24 cellular contexts compared by ENCODE assay signal in the genomic region with DNA sequence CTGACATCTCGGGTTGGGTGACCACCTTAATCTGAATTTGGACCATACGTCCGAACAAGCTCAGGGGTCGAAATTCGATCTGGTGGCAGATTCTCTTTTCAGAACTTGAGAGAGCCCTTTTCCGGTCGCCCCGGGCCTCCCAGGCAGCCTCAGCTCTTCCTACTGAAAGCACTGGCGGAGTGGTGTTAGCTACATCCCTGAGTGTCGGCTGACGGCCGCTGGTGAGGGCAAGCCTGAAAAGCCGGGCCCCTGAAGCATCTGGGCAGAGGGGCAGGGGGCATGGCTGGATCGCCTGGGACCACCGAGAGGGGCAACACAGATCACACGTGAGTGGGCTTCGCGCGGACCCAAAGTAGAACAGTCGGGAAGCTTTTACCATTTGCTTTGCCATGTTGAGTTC.
DNase-seq lines count a peak whose midpoint lies in the region; ATAC-seq and TF ChIP-seq lines count a peak whose summit lies in the region.
"Had no signal": no experiment of that assay in that cellular context is flagged by ENCODE, and none has a peak within 500 bp of the region (broad histone marks: within the 10 kb centered on the region; RNA-seq: fewer than 3 reads in every experiment).

No MANE protein-coding gene starts in this region.

- in situ Hi-C loops in gastrocnemius medialis (cut with MboI; ENCODE audit: low sequenced_read_pairs in 4 of 4): no loop called here

- H2BK120ac ChIP-seq in H9 (ENCODE audit: low read depth, low read length, poor library complexity, severe bottlenecking): no peak overlapping the region

- H4K91ac ChIP-seq in H9 (ENCODE audit: insufficient read length, low read depth, low read length): no peak overlapping the region

- H3K27me3 ChIP-seq in CD4-positive, alpha-beta T cell (ENCODE audit: control insufficient read depth, insufficient read depth, low read length): no peaks in the 10 kb centered on the region
- H3K27me3 ChIP-seq in H9 (ENCODE audit: insufficient read depth, low read length): no peaks in the 10 kb centered on the region
- no peaks in the 10 kb centered on the region for H3K27me3 ChIP-seq in gastrocnemius medialis
- H3K27me3 ChIP-seq: breast epithelium, left lung, SJSA1 had no signal

- no peak overlapping the region for H3K27ac ChIP-seq in CD4-positive, alpha-beta T cell (ENCODE audit: low read depth, low read length)
- H3K27ac ChIP-seq in H9 (ENCODE audit: insufficient read length, low read depth, low read length) (no peak overlapping the region), gastrocnemius medialis (peak overlapping the region in 3 of 4 donors; percentile 57 to 84 (median 79))
- H3K27ac ChIP-seq: left lung, SJSA1 had no signal

- H2BK12ac ChIP-seq in H9 (ENCODE audit: insufficient read length, low read depth, low read length): no peak overlapping the region

- H3T11ph ChIP-seq in H9 (ENCODE audit: low read length): no peak overlapping the region

- H2BK20ac ChIP-seq in H9 (ENCODE audit: low read depth, low read length, poor library complexity, severe bottlenecking): no peak overlapping the region

- H3K9me3 ChIP-seq in CD4-positive, alpha-beta T cell (ENCODE audit: control insufficient read depth, low read length): no peaks in the 10 kb centered on the region
- H3K9me3 ChIP-seq in H9 (ENCODE audit: control insufficient read depth, low read depth, low read length): no peaks in the 10 kb centered on the region
- no peaks in the 10 kb centered on the region for H3K9me3 ChIP-seq in gastrocnemius medialis
- H3K9me3 ChIP-seq: left lung, SJSA1 had no signal

- POLR2A ChIA-PET in CD4-positive, alpha-beta T cell (lab: Charles Lee): no interaction called here

- peak overlapping the region; percentile 18 for H3K27ac Mint-ChIP-seq in CD4-positive, alpha-beta T cell
- H3K27ac Mint-ChIP-seq in H9 (peak overlapping the region; percentile 90 to 94 (median 92); a peak in 5 of 7 replicates), endothelial cell (ENCODE audit: unreplicated experiment) (peak overlapping the region; percentile 16), Calu3 (ENCODE audit: unreplicated experiment) (no peak overlapping the region)
- H3K27ac Mint-ChIP-seq: activated CD4-positive, alpha-beta memory T cell treated with anti-CD3 and anti-CD28 coated beads, Interleukin-2, amount 10 ng/mL, durations not matched to agents 7 days and 5 days had no signal

- intact Hi-C loops in CD4-positive, alpha-beta T cell (cut with DNase I, micrococcal nuclease): no loop called here
- intact Hi-C loops in gastrocnemius medialis (cut with DNase I; ENCODE audit: low total_unique reads) (no loop called here), Calu3 (cut with micrococcal nuclease; ENCODE audit: unreplicated experiment) (no loop called here)

- H3K9ac ChIP-seq in H9 (ENCODE audit: extremely low read depth, insufficient read length, low read length): no peak overlapping the region

- H3K36me3 ChIP-seq in gastrocnemius medialis: peaks cover 0 to 48% of the 10 kb centered on the region in 2 donors

- H2BK15ac ChIP-seq in H9 (ENCODE audit: low read depth, low read length): no peak overlapping the region

- no peak overlapping the region for H3K4me3 Mint-ChIP-seq in CD4-positive, alpha-beta T cell
- H3K4me3 Mint-ChIP-seq in H9 (no peak overlapping the region), endothelial cell (ENCODE audit: unreplicated experiment) (peak overlapping the region; percentile 54), Calu3 (ENCODE audit: low read depth, unreplicated experiment) (no peak overlapping the region)
- H3K4me3 Mint-ChIP-seq: activated CD4-positive, alpha-beta memory T cell treated with anti-CD3 and anti-CD28 coated beads, Interleukin-2, amount 10 ng/mL, durations not matched to agents 7 days and 5 days had no signal

- H4K8ac ChIP-seq in H9 (replicated peaks; ENCODE audit: insufficient read length, low read depth, low read length): no peak overlapping the region

- no peaks in the 10 kb centered on the region; the same call in 1 of the 2 replicates for H3K79me2 ChIP-seq in H9 (ENCODE audit: insufficient read depth, low read length)

- H3K79me1 ChIP-seq in H9 (ENCODE audit: insufficient read depth, low read depth, low read length, poor library complexity, severe bottlenecking): no peaks in the 10 kb centered on the region

- peak in 1 of 10 experiments; percentile 30 for DNase-seq in CD4-positive, alpha-beta T cell
- no peak for DNase-seq in H9
- no peak for DNase-seq in endothelial cell (ENCODE audit: low spot score)
- DNase-seq in gastrocnemius medialis: no peak
- DNase-seq in NCI-H345 (lab: John Stamatoyannopoulos, UW): no peak
- DNase-seq in effector CD8-positive, alpha-beta T cell (lab: John Stamatoyannopoulos, UW): no peak
- no peak for DNase-seq in Calu3
- DNase-seq: activated CD4-positive, alpha-beta memory T cell treated with anti-CD3 and anti-CD28 coated beads, Interleukin-2, amount 10 ng/mL, durations not matched to agents 7 days and 5 days; activated CD4-positive, CD25-positive, alpha-beta regulatory T cell treated with anti-CD3 and anti-CD28 coated beads, Interleukin-2, amount 50 U/mL, for 72 hours; activated naive CD4-positive, alpha-beta T cell; C1 segment of cervical spinal cord; DND-41; HCEC 1CT; hippocampal formation; KG1; left lung; MM.1S; NCI-H2029; NCI-H226; NCI-H82; T-helper 1 cell; trophoblast cell had no signal

- H3K14ac ChIP-seq in H9 (ENCODE audit: insufficient read depth, low read length): no peak overlapping the region

- no peak overlapping the region for H2BK5ac ChIP-seq in H9 (ENCODE audit: insufficient read length, low read length)

- no peak overlapping the region for H2AK5ac ChIP-seq in H9 (ENCODE audit: insufficient read length, low read length)

- H3K4me1 ChIP-seq in H9 (ENCODE audit: insufficient read depth, low read length) (no peaks in the 10 kb centered on the region), gastrocnemius medialis (peaks cover 0 to 14% of the 10 kb centered on the region in 2 donors)
- H3K4me1 ChIP-seq: breast epithelium, SJSA1 had no signal

- H3K36me3 Mint-ChIP-seq in CD4-positive, alpha-beta T cell (ENCODE audit: low read depth): peaks cover 71% of the 10 kb centered on the region
- H3K36me3 Mint-ChIP-seq in H9 (ENCODE audit: insufficient read depth in 1 of 3, low read depth in 3 of 3): peaks cover 24 to 56% (median 48%) of the 10 kb centered on the region in 3 experiments; a peak in 6 of 7 replicates
- peaks cover 44% of the 10 kb centered on the region for H3K36me3 Mint-ChIP-seq in endothelial cell (ENCODE audit: low read depth, unreplicated experiment)
- peaks cover 31% of the 10 kb centered on the region for H3K36me3 Mint-ChIP-seq in Calu3 (ENCODE audit: insufficient read depth, unreplicated experiment)

- no peak for ATAC-seq in CD4-positive, alpha-beta T cell (ENCODE audit: poor library complexity)
- no peak for ATAC-seq in gastrocnemius medialis
- ATAC-seq: left lung had no signal

- no CpG with 5 or more reads among the region's 20 CpGs for WGBS in H9 (ENCODE audit: extremely low coverage, insufficient read length, low lambda C conversion rate)

- no peaks in the 10 kb centered on the region for H3K27me3 Mint-ChIP-seq in CD4-positive, alpha-beta T cell
- H3K27me3 Mint-ChIP-seq in H9 (ENCODE audit: low read depth) (peaks cover 2% of the 10 kb centered on the region; the same call in 1 of the 2 replicates), endothelial cell (ENCODE audit: unreplicated experiment) (peaks cover 21% of the 10 kb centered on the region), Calu3 (ENCODE audit: unreplicated experiment) (no peaks in the 10 kb centered on the region)
- H3K27me3 Mint-ChIP-seq: activated CD4-positive, alpha-beta memory T cell treated with anti-CD3 and anti-CD28 coated beads, Interleukin-2, amount 10 ng/mL, durations not matched to agents 7 days and 5 days had no signal

- no peaks in the 10 kb centered on the region for H3K9me3 Mint-ChIP-seq in CD4-positive, alpha-beta T cell
- H3K9me3 Mint-ChIP-seq in H9 (no peaks in the 10 kb centered on the region), endothelial cell (ENCODE audit: unreplicated experiment) (no peaks in the 10 kb centered on the region), Calu3 (ENCODE audit: low read depth, unreplicated experiment) (no peaks in the 10 kb centered on the region)
- H3K9me3 Mint-ChIP-seq: activated CD4-positive, alpha-beta memory T cell treated with anti-CD3 and anti-CD28 coated beads, Interleukin-2, amount 10 ng/mL, durations not matched to agents 7 days and 5 days had no signal

- H3K4me2 ChIP-seq in H9 (ENCODE audit: insufficient read depth, insufficient read length, low read length): no peak overlapping the region

- no peak overlapping the region for H3K23ac ChIP-seq in H9 (ENCODE audit: insufficient read length, low read depth, low read length)

- H3K4ac ChIP-seq in H9 (ENCODE audit: low read depth, low read length): no peak overlapping the region

- CTCF ChIA-PET in CD4-positive, alpha-beta T cell (lab: Charles Lee): no interaction called here
- CTCF ChIA-PET in Calu3 (lab: Charles Lee): interaction anchor here (1.2 kb wide), 1 partner anchor 19 kb away, joined by 3 read pairs; no protein-coding TSS in a partner anchor

- no peak for TF ChIP-seq POLR2A in gastrocnemius medialis (IDR thresholded peaks at IDR 0.05)

- no peak overlapping the region for H3K4me3 ChIP-seq in gastrocnemius medialis
- H3K4me3 ChIP-seq: breast epithelium, left lung, SJSA1 had no signal

- H3K4me1 Mint-ChIP-seq in CD4-positive, alpha-beta T cell (ENCODE audit: low read depth): peaks cover 6% of the 10 kb centered on the region
- peaks cover 6 to 7% of the 10 kb centered on the region in 2 experiments; a peak in 3 of 4 replicates for H3K4me1 Mint-ChIP-seq in H9
- H3K4me1 Mint-ChIP-seq in endothelial cell (ENCODE audit: unreplicated experiment): peaks cover 42% of the 10 kb centered on the region
- H3K4me1 Mint-ChIP-seq in Calu3 (ENCODE audit: low read depth, unreplicated experiment): no peaks in the 10 kb centered on the region

- H3K23me2 ChIP-seq in H9 (ENCODE audit: insufficient read length, low read depth, low read length, poor library complexity, severe bottlenecking): no peaks in the 10 kb centered on the region

- BruUV-seq in Calu3 (replicated peaks; lab: Mats Ljungman, UMichigan): no TSS peak

- H4K20me1 ChIP-seq in H9 (ENCODE audit: control insufficient read depth, insufficient read depth, insufficient read length): no peaks in the 10 kb centered on the region

- H3K18ac ChIP-seq in H9 (ENCODE audit: insufficient read length, low read depth, low read length): no peak overlapping the region

- H4K5ac ChIP-seq in H9 (ENCODE audit: insufficient read length, low read depth, low read length): no peak overlapping the region

- no peak overlapping the region for H2AFZ ChIP-seq in H9 (ENCODE audit: low read length)

- TF ChIP-seq CTCF in CD4-positive, alpha-beta T cell (IDR thresholded peaks at IDR 0.05): no peak
- no peak for TF ChIP-seq CTCF in H9 (conservative IDR thresholded peaks at IDR 0.05)
- TF ChIP-seq CTCF in endothelial cell (IDR thresholded peaks at IDR 0.05; ENCODE audit: unreplicated experiment): no peak
- no peak for TF ChIP-seq CTCF in gastrocnemius medialis (IDR thresholded peaks at IDR 0.05 in 4 of 5, conservative IDR thresholded peaks at IDR 0.05 in 1 of 5)
- no peak for TF ChIP-seq CTCF in Calu3 (IDR thresholded peaks at IDR 0.05; ENCODE audit: unreplicated experiment)

- no peak overlapping the region for H3K56ac ChIP-seq in H9 (ENCODE audit: insufficient read length, low read depth, low read length)

Comparison
In these comparisons a context has a peak if more than half of its experiments do, and no peak if none do; other contexts are left out.
1. H3K27ac ChIP-seq: peak in gastrocnemius medialis (3 of 4); none in CD4-positive, alpha-beta T cell (single experiment) and H9 (single experiment).